Comparison of ENCODE assay signal across 3 cellular contexts in the genomic region with DNA sequence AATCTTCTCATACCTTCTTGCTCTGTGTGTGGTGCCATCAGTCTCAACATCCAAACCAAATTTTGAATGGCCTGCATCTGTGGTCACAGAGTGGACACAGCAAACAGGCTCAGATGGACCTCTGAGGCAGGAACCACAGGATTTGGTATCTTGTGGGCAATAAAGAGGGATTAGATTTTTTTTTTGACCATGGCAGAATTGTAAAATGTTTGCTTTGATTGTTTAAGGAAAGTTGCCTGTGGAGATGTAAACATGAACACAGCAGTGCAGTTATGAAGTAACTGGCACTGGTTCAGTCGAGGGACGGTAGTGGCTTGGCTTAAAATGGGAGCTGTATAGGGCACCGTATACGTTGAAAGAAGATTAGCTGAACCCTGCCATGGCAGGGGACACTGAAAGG.
"Had no signal": no experiment of that assay in that cellular context is flagged by ENCODE, and none has a peak within 500 bp of the region (broad histone marks: within the 10 kb centered on the region; RNA-seq: fewer than 3 reads in every experiment).

No MANE protein-coding gene starts in this region.

- H3K4me3 ChIP-seq: GM12878 had no signal

- DNase-seq: GDM1, GF-D8 had no signal
